8 cellular contexts compared by ENCODE assay signal in the genomic region with DNA sequence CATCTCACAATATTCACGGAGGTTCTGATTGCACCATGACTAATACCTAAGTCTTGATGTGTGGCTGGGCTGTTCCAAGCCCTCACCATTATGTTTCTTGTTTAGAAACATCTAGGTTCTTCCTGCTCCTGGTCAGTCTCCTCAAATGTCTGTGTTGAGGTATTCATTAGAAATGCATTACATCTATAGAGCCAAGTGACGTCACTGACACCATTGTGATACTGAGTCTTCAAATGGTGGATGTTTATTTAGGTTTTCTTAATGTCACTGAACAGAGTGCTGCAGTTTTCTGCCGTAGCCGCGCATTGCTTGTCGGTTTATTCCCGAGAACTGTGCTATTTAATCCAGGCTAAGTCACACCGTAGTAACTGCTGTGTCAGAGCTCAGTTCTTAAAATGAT.
"Had no signal": no experiment of that assay in that cellular context is flagged by ENCODE, and none has a peak within 500 bp of the region (broad histone marks: within the 10 kb centered on the region; RNA-seq: fewer than 3 reads in every experiment).

No MANE protein-coding gene starts in this region.

- H3K36me3 ChIP-seq: HAP-1 had no signal

- H3K9me3 ChIP-seq: HAP-1 had no signal

- H3K4me3 Mint-ChIP-seq: HFFc6, IgD-negative memory B cell had no signal

- H3K4me1 Mint-ChIP-seq: IgD-negative memory B cell had no signal

- H3K36me3 Mint-ChIP-seq: IgD-negative memory B cell had no signal

- H3K4me3 ChIP-seq: GM23248, HAP-1 had no signal

- DNase-seq: GM23248, GOT3, H7, HFFc6, KBM-7 had no signal

- H3K4me1 ChIP-seq: HAP-1 had no signal

- H3K27ac Mint-ChIP-seq: HFFc6, IgD-negative memory B cell had no signal

- H3K27me3 Mint-ChIP-seq: IgD-negative memory B cell had no signal

- H3K9ac ChIP-seq: GM23248 had no signal

- H3K27ac ChIP-seq: GM23248 had no signal

- ATAC-seq: HCT116 had no signal

- H2AFZ ChIP-seq: GM23248 had no signal
